ENCODE assay signal across 23 cellular contexts in the genomic region with DNA sequence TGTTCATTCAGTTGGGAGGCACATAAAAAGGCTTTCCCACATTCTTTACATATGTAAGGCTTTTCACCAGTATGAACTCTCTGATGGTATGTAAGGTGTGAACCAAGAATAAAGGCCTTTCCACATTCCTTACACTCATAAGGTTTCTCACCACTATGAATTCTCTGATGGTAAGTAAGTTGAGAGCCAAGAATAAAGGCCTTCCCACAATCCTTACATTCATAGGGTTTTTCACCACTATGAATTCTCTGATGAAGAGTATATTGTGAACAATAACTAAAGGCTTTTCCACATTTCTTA. TPM values are rescaled to one million over a fixed set of nuclear protein-coding genes. Genes with fewer than 3 reads are reported as not detected.
"Had no signal": no experiment of that assay in that cellular context is flagged by ENCODE, and none has a peak within 500 bp of the region (broad histone marks: within the 10 kb centered on the region; RNA-seq: fewer than 3 reads in every experiment).

No MANE protein-coding gene starts in this region.

- H3K27ac ChIP-seq: body of pancreas, dorsolateral prefrontal cortex, esophagus muscularis mucosa, left ventricle myocardium inferior, ovary, sigmoid colon, thyroid gland, upper lobe of right lung had no signal

- H3K4me1 Mint-ChIP-seq: activated B cell treated with CpG ODN at 0.5 μM for 24 hours; stimulated activated memory B cell treated with anti-CD40 and anti-IgM and Interleukin-4, amounts not matched to agents 10 μg/mL and 1 μg/mL and 100 μg/mL, for 72 hours; stimulated activated naive CD8-positive, alpha-beta T cell treated with anti-CD3 and anti-CD28 coated beads, Interleukin-15, amount 100 ng/mL, for 72 hours had no signal

- H3K9me3 ChIP-seq: left ventricle myocardium inferior had no signal

- H3K4me2 ChIP-seq: smooth muscle cell had no signal

- H3K4me3 Mint-ChIP-seq: activated B cell treated with CpG ODN at 0.5 μM for 24 hours; activated T-cell treated with anti-CD3 and anti-CD28 coated beads, Interleukin-2, amount 50 U/mL, for 72 hours; stimulated activated memory B cell treated with anti-CD40 and anti-IgM and Interleukin-4, amounts not matched to agents 10 μg/mL and 1 μg/mL and 100 μg/mL, for 72 hours; stimulated activated naive CD8-positive, alpha-beta T cell treated with anti-CD3 and anti-CD28 coated beads, Interleukin-15, amount 100 ng/mL, for 72 hours; T-helper 2 cell treated with Interferon-gamma antibody and Interleukin-4, amounts not matched to agents 5 μg/mL and 100 μg/mL, for 36 hours had no signal

- H3K27ac Mint-ChIP-seq: activated B cell treated with CpG ODN at 0.5 μM for 24 hours; activated naive CD4-positive, alpha-beta T cell treated with anti-CD3 and anti-CD28 coated beads, Interleukin-2, amount 50 U/mL, for 72 hours; activated T-cell treated with anti-CD3 and anti-CD28 coated beads, Interleukin-2, amount 50 U/mL, for 72 hours; progenitor cell of endocrine pancreas; stimulated activated memory B cell treated with anti-CD40 and anti-IgM and Interleukin-4, amounts not matched to agents 10 μg/mL and 1 μg/mL and 100 μg/mL, for 72 hours; stimulated activated naive CD8-positive, alpha-beta T cell treated with anti-CD3 and anti-CD28 coated beads, Interleukin-15, amount 100 ng/mL, for 72 hours; T-helper 2 cell treated with Interferon-gamma antibody and Interleukin-4, amounts not matched to agents 5 μg/mL and 100 μg/mL, for 36 hours had no signal

- H3K27me3 ChIP-seq: body of pancreas, dorsolateral prefrontal cortex, esophagus muscularis mucosa, ovary, sigmoid colon, thyroid gland, upper lobe of right lung had no signal

- ATAC-seq: activated naive CD4-positive, alpha-beta T cell treated with anti-CD3 and anti-CD28 coated beads, Interleukin-2, amount 50 U/mL, for 72 hours; activated T-cell treated with anti-CD3 and anti-CD28 coated beads, Interleukin-2, amount 50 U/mL, for 72 hours; body of pancreas; stimulated activated memory B cell treated with anti-CD40 and anti-IgM and Interleukin-4, amounts not matched to agents 10 μg/mL and 1 μg/mL and 100 μg/mL, for 72 hours; stimulated activated naive CD8-positive, alpha-beta T cell treated with anti-CD3 and anti-CD28 coated beads, Interleukin-15, amount 100 ng/mL, for 72 hours; upper lobe of right lung had no signal

- H3K4me3 ChIP-seq: body of pancreas, dorsolateral prefrontal cortex, esophagus muscularis mucosa, left ventricle myocardium inferior, ovary, sigmoid colon, smooth muscle cell, thyroid gland, upper lobe of right lung had no signal

- DNase-seq: activated B cell treated with CpG ODN at 0.5 μM for 24 hours; activated naive CD4-positive, alpha-beta T cell; activated T-cell treated with anti-CD3 and anti-CD28 coated beads for 4 hours; activated T-cell treated with anti-CD3 and anti-CD28 coated beads, Interleukin-2, amount 50 U/mL, for 72 hours; aorta; body of pancreas; dorsolateral prefrontal cortex; left ventricle myocardium inferior; ovary; sigmoid colon; stimulated activated CD4-positive, alpha-beta T cell treated with anti-CD3 and anti-CD28 coated beads, Interleukin-1b, Interleukin-23, amount 100 ng/mL, for 48 hours; stimulated activated CD4-positive, alpha-beta T cell treated with anti-CD3 and anti-CD28 coated beads, Interleukin-4, amount 100 ng/mL, for 4 hours; stimulated activated CD8-positive, alpha-beta memory T cell treated with anti-CD3 and anti-CD28 coated beads, Interleukin-4, amount 100 ng/mL, for 48 hours; stimulated activated naive CD8-positive, alpha-beta T cell treated with anti-CD3 and anti-CD28 coated beads, Interleukin-15, amount 100 ng/mL, for 72 hours; T-helper 1 cell; thyroid gland; upper lobe of right lung had no signal

- H3K4me1 ChIP-seq: body of pancreas, esophagus muscularis mucosa, left ventricle myocardium inferior, sigmoid colon, thyroid gland, upper lobe of right lung had no signal

- H3K36me3 ChIP-seq: ovary had no signal

- H3K27me3 Mint-ChIP-seq: activated B cell treated with CpG ODN at 0.5 μM for 24 hours; progenitor cell of endocrine pancreas; stimulated activated memory B cell treated with anti-CD40 and anti-IgM and Interleukin-4, amounts not matched to agents 10 μg/mL and 1 μg/mL and 100 μg/mL, for 72 hours; stimulated activated naive CD8-positive, alpha-beta T cell treated with anti-CD3 and anti-CD28 coated beads, Interleukin-15, amount 100 ng/mL, for 72 hours had no signal

RNA-seq across cellular contexts. Expression of a gene that starts 29.4 kb away (rescaled TPM):
- total RNA-seq: smooth muscle cell had no signal
